Comparison of ENCODE assay signal across 11 cellular contexts in the genomic region with DNA sequence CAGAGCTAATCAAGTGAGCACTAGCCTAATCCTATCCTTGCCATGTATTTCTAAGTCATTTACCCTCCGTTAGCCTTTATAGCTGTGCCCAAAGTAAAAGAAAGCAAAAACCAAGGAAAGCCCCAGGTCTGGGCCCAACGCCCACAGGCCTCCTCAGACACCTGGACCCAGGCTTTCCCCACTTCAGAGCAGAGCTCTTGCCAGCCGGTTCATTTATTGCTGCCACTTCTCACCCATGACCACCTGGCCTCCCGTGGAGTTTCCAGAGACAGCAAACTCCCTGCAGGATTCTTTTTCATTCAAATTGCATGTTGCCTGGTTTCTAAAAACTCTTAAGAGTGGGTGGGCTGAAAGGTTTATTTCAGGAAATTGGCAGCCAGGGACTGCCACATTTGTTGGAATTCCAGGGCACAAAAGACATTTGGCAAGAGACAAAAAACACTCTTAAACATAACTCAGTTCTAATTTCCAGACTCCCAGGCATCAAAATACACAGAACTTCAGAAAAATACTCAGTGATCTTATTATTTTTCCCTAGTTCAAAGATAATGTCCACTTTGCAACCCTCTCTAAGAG. TPM values are rescaled to one million over a fixed set of nuclear protein-coding genes. Genes with fewer than 3 reads are reported as not detected.
A peak's percentile ranks its signal among the peaks of the same experiment; 100 is the strongest.
DNase-seq lines count a peak whose midpoint lies in the region; ATAC-seq and TF ChIP-seq lines count a peak whose summit lies in the region.
"Had no signal": no experiment of that assay in that cellular context is flagged by ENCODE, and none has a peak within 500 bp of the region (broad histone marks: within the 10 kb centered on the region; RNA-seq: fewer than 3 reads in every experiment).

No MANE protein-coding gene starts in this region.

- peak overlapping the region; percentile 41 for H3K4me3 Mint-ChIP-seq in central memory CD8-positive, alpha-beta T cell
- H3K4me3 Mint-ChIP-seq in stimulated activated naive CD8-positive, alpha-beta T cell treated with anti-CD3 and anti-CD28 coated beads, Interleukin-15, Interleukin-2, amounts not matched to agents 100 ng/mL and 50 ng/mL, for 24 hours = peak overlapping the region; percentile 43

- no peaks in the 10 kb centered on the region for H3K36me3 ChIP-seq in esophagus squamous epithelium
- H3K36me3 ChIP-seq: heart left ventricle had no signal

- H3K4me3 ChIP-seq in esophagus squamous epithelium = no peak overlapping the region
- H3K4me3 ChIP-seq: heart left ventricle had no signal

- H3K4me1 ChIP-seq in esophagus squamous epithelium = peaks cover 10 to 57% (median 21%) of the 10 kb centered on the region in 3 donors

- intact Hi-C loops in esophagus squamous epithelium (cut with DNase I) = no loop called here

- no peak overlapping the region for H3K27ac ChIP-seq in esophagus squamous epithelium

- no peak for TF ChIP-seq CTCF in esophagus squamous epithelium (IDR thresholded peaks at IDR 0.05)

- TF ChIP-seq POLR2A in esophagus squamous epithelium (IDR thresholded peaks at IDR 0.05) = no peak

- no peaks in the 10 kb centered on the region for H3K9me3 Mint-ChIP-seq in central memory CD8-positive, alpha-beta T cell
- H3K9me3 Mint-ChIP-seq in stimulated activated naive CD8-positive, alpha-beta T cell treated with anti-CD3 and anti-CD28 coated beads, Interleukin-15, Interleukin-2, amounts not matched to agents 100 ng/mL and 50 ng/mL, for 24 hours = no peaks in the 10 kb centered on the region

- no peaks in the 10 kb centered on the region for H3K27me3 ChIP-seq in esophagus squamous epithelium
- H3K27me3 ChIP-seq: heart left ventricle had no signal

- H3K4me1 Mint-ChIP-seq in central memory CD8-positive, alpha-beta T cell = peaks cover 75% of the 10 kb centered on the region
- H3K4me1 Mint-ChIP-seq in stimulated activated naive CD8-positive, alpha-beta T cell treated with anti-CD3 and anti-CD28 coated beads, Interleukin-15, Interleukin-2, amounts not matched to agents 100 ng/mL and 50 ng/mL, for 24 hours (ENCODE audit: low read depth) = peaks cover 80% of the 10 kb centered on the region

- WGBS in esophagus squamous epithelium, 2 donors = 31 to 45% methylated on average over 4 of the region's 4 CpGs

- ATAC-seq in central memory CD8-positive, alpha-beta T cell (replicated peaks; ENCODE audit: extremely low read depth, poor library complexity, severe bottlenecking) = no peak
- no peak for ATAC-seq in left lobe of liver
- ATAC-seq in HG02970 (IDR thresholded peaks at IDR 0.05; ENCODE audit: low FRiP score, unreplicated experiment) = no peak
- ATAC-seq: heart left ventricle had no signal

- H3K36me3 Mint-ChIP-seq in central memory CD8-positive, alpha-beta T cell (ENCODE audit: insufficient read depth) = peaks cover 20% of the 10 kb centered on the region
- peaks cover 22% of the 10 kb centered on the region for H3K36me3 Mint-ChIP-seq in stimulated activated naive CD8-positive, alpha-beta T cell treated with anti-CD3 and anti-CD28 coated beads, Interleukin-15, Interleukin-2, amounts not matched to agents 100 ng/mL and 50 ng/mL, for 24 hours (ENCODE audit: low read depth)

- peak; percentile 55 for DNase-seq in activated CD8-positive, alpha-beta memory T cell treated with anti-CD3 and anti-CD28 coated beads for 24 hours
- DNase-seq in activated CD8-positive, alpha-beta memory T cell treated with anti-CD3 and anti-CD28 coated beads, Interleukin-2, amount 50 U/mL, for 4 hours = no peak
- DNase-seq in NCI-H2107 (lab: John Stamatoyannopoulos, UW) = peak; percentile 35
- DNase-seq in central memory CD8-positive, alpha-beta T cell (ENCODE audit: low spot score in 2 of 2) = no peak
- DNase-seq in left lobe of liver (ENCODE audit: low spot score) = no peak
- no peak for DNase-seq in esophagus squamous epithelium (lab: John Stamatoyannopoulos, UW)
- DNase-seq: heart left ventricle; midbrain; NK-92 treated with Interleukin-12 subunit alpha and Interleukin-12 subunit beta, amount 100 ng/mL, for 24 hours had no signal

- no peaks in the 10 kb centered on the region for H3K9me3 ChIP-seq in esophagus squamous epithelium
- H3K9me3 ChIP-seq: heart left ventricle had no signal

- peak overlapping the region; percentile 58 for H3K27ac Mint-ChIP-seq in central memory CD8-positive, alpha-beta T cell (ENCODE audit: low read depth)
- peak overlapping the region; percentile 70 for H3K27ac Mint-ChIP-seq in stimulated activated naive CD8-positive, alpha-beta T cell treated with anti-CD3 and anti-CD28 coated beads, Interleukin-15, Interleukin-2, amounts not matched to agents 100 ng/mL and 50 ng/mL, for 24 hours

- no peaks in the 10 kb centered on the region for H3K27me3 Mint-ChIP-seq in central memory CD8-positive, alpha-beta T cell
- no peaks in the 10 kb centered on the region for H3K27me3 Mint-ChIP-seq in stimulated activated naive CD8-positive, alpha-beta T cell treated with anti-CD3 and anti-CD28 coated beads, Interleukin-15, Interleukin-2, amounts not matched to agents 100 ng/mL and 50 ng/mL, for 24 hours

RNA-seq across cellular contexts. Expression of gene VOPP1, which starts 4.7 kb away (rescaled TPM):
- 20.0 TPM for total RNA-seq in left lobe of liver
- total RNA-seq in esophagus squamous epithelium = 10 to 100 TPM; 13.9 to 26.5 (median 19.2) TPM

Comparison
In these comparisons a context has a peak if more than half of its experiments do, and no peak if none do; other contexts are left out.
1. DNase-seq: peak in activated CD8-positive, alpha-beta memory T cell treated with anti-CD3 and anti-CD28 coated beads for 24 hours (single experiment) and NCI-H2107 (single experiment); none in activated CD8-positive, alpha-beta memory T cell treated with anti-CD3 and anti-CD28 coated beads, Interleukin-2, amount 50 U/mL, for 4 hours (single experiment), central memory CD8-positive, alpha-beta T cell (0 of 2), left lobe of liver (single experiment) and esophagus squamous epithelium (single experiment).